Comparison of ENCODE assay signal across 8 cellular contexts in the genomic region with DNA sequence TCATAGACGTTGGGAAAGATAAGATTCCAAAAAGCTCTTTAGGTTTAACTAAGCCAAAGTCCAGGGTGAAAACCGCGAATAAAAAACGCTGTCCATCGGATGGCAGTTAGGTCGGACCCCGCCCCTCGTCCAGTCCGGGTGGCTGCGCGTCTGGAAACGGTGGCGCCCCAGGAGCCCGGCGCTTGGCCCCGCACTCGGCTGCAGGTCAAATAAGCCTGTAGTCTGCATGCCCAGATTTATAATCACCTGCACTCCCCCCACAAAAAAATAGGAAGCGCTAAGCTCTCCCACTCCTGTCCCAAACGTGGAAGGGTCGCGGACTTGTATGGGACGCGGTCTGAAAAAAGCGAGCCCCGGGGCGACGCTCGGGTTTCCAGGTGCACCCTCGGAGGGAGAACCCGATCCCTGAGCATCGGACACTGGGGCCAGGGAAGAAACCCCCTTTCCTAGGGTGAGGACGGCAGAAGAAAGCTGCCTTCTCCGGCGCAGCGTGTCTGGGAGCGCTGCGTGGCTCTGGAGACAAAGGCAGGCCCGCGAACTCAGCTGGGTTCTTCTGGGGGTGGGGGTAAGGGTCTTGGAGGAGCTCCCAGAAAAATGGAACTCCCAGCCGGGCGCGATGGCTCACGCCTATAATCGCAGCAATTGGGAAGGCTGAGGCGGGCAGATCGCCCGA. TPM values are rescaled to one million over a fixed set of nuclear protein-coding genes. Genes with fewer than 3 reads are reported as not detected.
DNase-seq lines count a peak whose midpoint lies in the region; ATAC-seq, FAIRE-seq and TF ChIP-seq lines count a peak whose summit lies in the region.

No MANE protein-coding gene starts in this region.

- peak overlapping the region; percentile 77 for H3K4me3 ChIP-seq in HUES6 (ENCODE audit: low read depth, low read length)
- H3K4me3 ChIP-seq in bronchial epithelial cell (ENCODE audit: low read depth, low read length): peak overlapping the region; percentile 82
- peak overlapping the region; percentile 92 to 98 (median 98) for H3K4me3 ChIP-seq in skeletal muscle tissue (ENCODE audit: low read length in 3 of 3)

- H3K9me3 ChIP-seq in HUES6 (ENCODE audit: control insufficient read depth, insufficient read depth, low read depth, low read length): no peaks in the 10 kb centered on the region
- no peaks in the 10 kb centered on the region for H3K9me3 ChIP-seq in skeletal muscle tissue (ENCODE audit: control insufficient read depth in 3 of 3, low read length in 3 of 3)

- peak overlapping the region; percentile 92 for H3K27ac ChIP-seq in HUES6 (ENCODE audit: low read depth, low read length)
- H3K27ac ChIP-seq in skeletal muscle tissue (ENCODE audit: low read depth, low read length): peak overlapping the region; percentile 99

- ATAC-seq in GM19397 (IDR thresholded peaks at IDR 0.05; ENCODE audit: unreplicated experiment): peak; percentile 9
- peak; percentile 32 for ATAC-seq in SK-N-SH treated with all-trans-retinoic acid at 6 μM for 48 hours

- no peak for FAIRE-seq in bronchial epithelial cell (lab: Jason Lieb, UNC)

- H3K4me1 ChIP-seq in HUES6 (ENCODE audit: control insufficient read depth, insufficient read depth, low read length) (peaks cover 12% of the 10 kb centered on the region), skeletal muscle tissue (ENCODE audit: control insufficient read depth in 3 of 3, insufficient read depth in 3 of 3, low read length in 3 of 3) (peaks cover 13 to 37% (median 24%) of the 10 kb centered on the region in 3 donors)

- H3K36me3 ChIP-seq in HUES6 (ENCODE audit: control insufficient read depth, insufficient read depth, low read length) (no peaks in the 10 kb centered on the region), bronchial epithelial cell (ENCODE audit: control insufficient read depth, insufficient read depth, low read length) (no peaks in the 10 kb centered on the region), skeletal muscle tissue (ENCODE audit: control insufficient read depth in 3 of 3, insufficient read depth in 3 of 3, low read length in 3 of 3) (peaks cover 0 to 2% (median 0%) of the 10 kb centered on the region in 3 donors)

- peak; percentile 36 for DNase-seq in CD1c-positive myeloid dendritic cell (ENCODE audit: extremely low spot score)
- DNase-seq in bronchial epithelial cell (ENCODE audit: low read depth): no peak
- DNase-seq in iris pigment epithelial cell (ENCODE audit: low read depth): peak; percentile 79
- DNase-seq in GM19240 (ENCODE audit: insufficient read length, low spot score): no peak

- peak overlapping the region; percentile 93 for H3K9ac ChIP-seq in HUES6 (ENCODE audit: low read length)
- peak overlapping the region; percentile 80 to 90 (median 85) for H3K9ac ChIP-seq in skeletal muscle tissue (ENCODE audit: low read depth in 1 of 3, low read length in 3 of 3)

- TF ChIP-seq CTCF in bronchial epithelial cell (IDR thresholded peaks at IDR 0.05; ENCODE audit: insufficient read depth, low read length, severe bottlenecking): no peak

- H3K27me3 ChIP-seq in HUES6 (ENCODE audit: control insufficient read depth, insufficient read depth, low read length) (no peaks in the 10 kb centered on the region), bronchial epithelial cell (ENCODE audit: control insufficient read depth, insufficient read depth, low read length) (no peaks in the 10 kb centered on the region), skeletal muscle tissue (ENCODE audit: control insufficient read depth in 3 of 3, insufficient read depth in 3 of 3, low read length in 3 of 3) (no peaks in the 10 kb centered on the region)

TF ChIP-seq in SK-N-SH treated with all-trans-retinoic acid at 6 μM for 48 hours, 23 proteins besides CTCF, POLR2A, EP300 and RAD21:
- TF ChIP-seq OSR1 (CRISPR knock-in tag; IDR thresholded peaks at IDR 0.05): no peak
- no peak for TF ChIP-seq ZNF8 (CRISPR knock-in tag; IDR thresholded peaks at IDR 0.05)
- no peak for TF ChIP-seq BACH2 (CRISPR knock-in tag; IDR thresholded peaks at IDR 0.05; ENCODE audit: borderline replicate concordance)
- TF ChIP-seq, protein P1, sequence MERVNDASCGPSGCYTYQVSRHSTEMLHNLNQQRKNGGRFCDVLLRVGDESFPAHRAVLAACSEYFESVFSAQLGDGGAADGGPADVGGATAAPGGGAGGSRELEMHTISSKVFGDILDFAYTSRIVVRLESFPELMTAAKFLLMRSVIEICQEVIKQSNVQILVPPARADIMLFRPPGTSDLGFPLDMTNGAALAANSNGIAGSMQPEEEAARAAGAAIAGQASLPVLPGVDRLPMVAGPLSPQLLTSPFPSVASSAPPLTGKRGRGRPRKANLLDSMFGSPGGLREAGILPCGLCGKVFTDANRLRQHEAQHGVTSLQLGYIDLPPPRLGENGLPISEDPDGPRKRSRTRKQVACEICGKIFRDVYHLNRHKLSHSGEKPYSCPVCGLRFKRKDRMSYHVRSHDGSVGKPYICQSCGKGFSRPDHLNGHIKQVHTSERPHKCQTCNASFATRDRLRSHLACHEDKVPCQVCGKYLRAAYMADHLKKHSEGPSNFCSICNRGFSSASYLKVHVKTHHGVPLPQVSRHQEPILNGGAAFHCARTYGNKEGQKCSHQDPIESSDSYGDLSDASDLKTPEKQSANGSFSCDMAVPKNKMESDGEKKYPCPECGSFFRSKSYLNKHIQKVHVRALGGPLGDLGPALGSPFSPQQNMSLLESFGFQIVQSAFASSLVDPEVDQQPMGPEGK (CRISPR knock-in tag; IDR thresholded peaks at IDR 0.05; ENCODE audit: borderline replicate concordance): no peak
- no peak for TF ChIP-seq RARB (CRISPR knock-in tag; IDR thresholded peaks at IDR 0.05)
- no peak for TF ChIP-seq ESRRG (CRISPR knock-in tag; IDR thresholded peaks at IDR 0.05)
- TF ChIP-seq ZNF70 (CRISPR knock-in tag; IDR thresholded peaks at IDR 0.05): peak; percentile 38; the same call in 1 of the 2 replicates
- TF ChIP-seq ZFP3 (CRISPR knock-in tag; IDR thresholded peaks at IDR 0.05): 0 out of 2 replicates have a peak, but pooled peaks have one; percentile 22
- TF ChIP-seq, protein P2, sequence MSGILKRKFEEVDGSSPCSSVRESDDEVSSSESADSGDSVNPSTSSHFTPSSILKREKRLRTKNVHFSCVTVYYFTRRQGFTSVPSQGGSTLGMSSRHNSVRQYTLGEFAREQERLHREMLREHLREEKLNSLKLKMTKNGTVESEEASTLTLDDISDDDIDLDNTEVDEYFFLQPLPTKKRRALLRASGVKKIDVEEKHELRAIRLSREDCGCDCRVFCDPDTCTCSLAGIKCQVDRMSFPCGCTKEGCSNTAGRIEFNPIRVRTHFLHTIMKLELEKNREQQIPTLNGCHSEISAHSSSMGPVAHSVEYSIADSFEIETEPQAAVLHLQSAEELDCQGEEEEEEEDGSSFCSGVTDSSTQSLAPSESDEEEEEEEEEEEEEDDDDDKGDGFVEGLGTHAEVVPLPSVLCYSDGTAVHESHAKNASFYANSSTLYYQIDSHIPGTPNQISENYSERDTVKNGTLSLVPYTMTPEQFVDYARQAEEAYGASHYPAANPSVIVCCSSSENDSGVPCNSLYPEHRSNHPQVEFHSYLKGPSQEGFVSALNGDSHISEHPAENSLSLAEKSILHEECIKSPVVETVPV (CRISPR knock-in tag; IDR thresholded peaks at IDR 0.05): no peak
- no peak for TF ChIP-seq ZC3H10 (CRISPR knock-in tag; IDR thresholded peaks at IDR 0.05)

RNA-seq across cellular contexts. Expression of a gene that starts 0.9 kb away (rescaled TPM):
- total RNA-seq in bronchial epithelial cell (8.2 and 8.6 TPM in 2 replicates), skeletal muscle tissue (15.1 TPM)

RNA-seq across cellular contexts. Expression of a gene that starts 19.6 kb away (rescaled TPM):
- total RNA-seq in bronchial epithelial cell: 15.6 and 38.7 TPM in 2 replicates
- 38.1 TPM for total RNA-seq in skeletal muscle tissue

RNA-seq across cellular contexts. Expression of a gene that starts 43.7 kb away (rescaled TPM):
- total RNA-seq in bronchial epithelial cell: 79.6 and 91.6 TPM in 2 replicates
- total RNA-seq in skeletal muscle tissue: 99.2 TPM

Comparison
In these comparisons a context has a peak if more than half of its experiments do, and no peak if none do; other contexts are left out.
1. DNase-seq: peak in CD1c-positive myeloid dendritic cell (single experiment) and iris pigment epithelial cell (single experiment); none in bronchial epithelial cell (single experiment) and GM19240 (single experiment).
2. Peak in every context shown above with its lines, with median percentiles within 50 percentile points of each other: H3K4me3 ChIP-seq.